ENCODE assay signal across 10 cellular contexts in genomic region chr5:58410441-58410840, GRCh38. TPM values are rescaled to one million over a fixed set of nuclear protein-coding genes. Genes with fewer than 3 reads are reported as not detected.
DNase-seq lines count a peak whose midpoint lies in the region; ATAC-seq and TF ChIP-seq lines count a peak whose summit lies in the region.
"Had no signal": no experiment of that assay in that cellular context is flagged by ENCODE, and none has a peak within 500 bp of the region (broad histone marks: within the 10 kb centered on the region; RNA-seq: fewer than 3 reads in every experiment).

No MANE protein-coding gene starts in this region.

- POLR2A ChIA-PET in PC-3 (lab: Charles Lee; ENCODE audit: unreplicated experiment): no interaction called here

- WGBS in esophagus squamous epithelium, 2 donors: 48 to 50% methylated on average over 2 of the region's 2 CpGs

- H3K79me2 ChIP-seq in GM23338 (replicated peaks; ENCODE audit: insufficient read depth): no peaks in the 10 kb centered on the region
- H3K79me2 ChIP-seq in PC-3 (ENCODE audit: low read length): no peaks in the 10 kb centered on the region

- no peak overlapping the region for H3K4me2 ChIP-seq in GM23338
- no peak overlapping the region for H3K4me2 ChIP-seq in PC-3 (ENCODE audit: low read length)

- no peak overlapping the region for H3K27ac ChIP-seq in GM23338 (ENCODE audit: low read depth)
- no peak overlapping the region for H3K27ac ChIP-seq in PC-3 (ENCODE audit: low read length)
- peak overlapping the region in 3 of 4 donors; percentile 62 to 82 (median 77) for H3K27ac ChIP-seq in esophagus squamous epithelium

- no peak overlapping the region for H3K9ac ChIP-seq in PC-3 (ENCODE audit: low read length)

- H3K27ac Mint-ChIP-seq in GM23338: no peak overlapping the region

- TF ChIP-seq POLR2A in esophagus squamous epithelium (IDR thresholded peaks at IDR 0.05): no peak

- no peak overlapping the region for H3K4me3 Mint-ChIP-seq in GM23338

- H3K9me3 ChIP-seq in PC-3 (ENCODE audit: low read length) (no peaks in the 10 kb centered on the region), esophagus squamous epithelium (no peaks in the 10 kb centered on the region)

- no peaks in the 10 kb centered on the region for H3K9me3 Mint-ChIP-seq in GM23338

- H3K4me1 ChIP-seq in GM23338 (ENCODE audit: insufficient read depth) (peaks cover 21% of the 10 kb centered on the region), PC-3 (ENCODE audit: insufficient read depth, low read length) (peaks cover 56% of the 10 kb centered on the region), esophagus squamous epithelium (peaks cover 0 to 73% (median 11%) of the 10 kb centered on the region in 3 donors)

- H3K27me3 ChIP-seq in GM23338 (ENCODE audit: insufficient read depth) (no peaks in the 10 kb centered on the region), PC-3 (ENCODE audit: low read length) (no peaks in the 10 kb centered on the region), esophagus squamous epithelium (no peaks in the 10 kb centered on the region)

- no TSS peak for BruUV-seq in PC-3 (replicated peaks; lab: Mats Ljungman, UMichigan)

- intact Hi-C loops in PC-3 (cut with micrococcal nuclease): no loop called here
- intact Hi-C loops in esophagus squamous epithelium (cut with DNase I): no loop called here

- H3K36me3 ChIP-seq in GM23338 (ENCODE audit: insufficient read depth) (no peaks in the 10 kb centered on the region), PC-3 (ENCODE audit: low read depth, low read length) (no peaks in the 10 kb centered on the region), esophagus squamous epithelium (no peaks in the 10 kb centered on the region)

- DNase-seq in GM23338 (ENCODE audit: low spot score) (peak; percentile 14), PC-3 (peak; percentile 49), esophagus squamous epithelium (lab: John Stamatoyannopoulos, UW) (no peak), renal cortical epithelial cell (ENCODE audit: low read depth) (peak; percentile 79), RPMI8226 (no peak), OCI-M2 (lab: John Stamatoyannopoulos, UW; ENCODE audit: unreplicated experiment) (no peak)
- DNase-seq in activated CD4-positive, alpha-beta T cell treated with anti-CD3 and anti-CD28 coated beads for 1 hour: no peak
- DNase-seq: glutamatergic neuron, right cardiac atrium, SW 1271 had no signal

- H3K36me3 Mint-ChIP-seq in GM23338 (ENCODE audit: low read depth): 0 out of 3 replicates have a peak, but pooled peaks cover 3% of the 10 kb centered on the region

- CTCF ChIA-PET in PC-3 (lab: Charles Lee): no interaction called here

- no peak overlapping the region for H2AFZ ChIP-seq in GM23338
- H2AFZ ChIP-seq in PC-3 (ENCODE audit: low read length): no peak overlapping the region

- ATAC-seq in GM23338 (no peak), PC-3 (peak; percentile 48)

- H4K20me1 ChIP-seq in GM23338 (replicated peaks; ENCODE audit: insufficient read depth) (no peaks in the 10 kb centered on the region), PC-3 (ENCODE audit: low read length) (no peaks in the 10 kb centered on the region)

- peaks cover 6% of the 10 kb centered on the region for H3K27me3 Mint-ChIP-seq in GM23338 (ENCODE audit: insufficient read depth, low read depth, poor library complexity)

- H3F3A ChIP-seq in GM23338 (replicated peaks; ENCODE audit: low read depth) (no peaks in the 10 kb centered on the region), PC-3 (ENCODE audit: low read length, unreplicated experiment) (no peaks in the 10 kb centered on the region)

- H3K4me3 ChIP-seq in GM23338 (no peak overlapping the region), PC-3 (ENCODE audit: low read length) (no peak overlapping the region), esophagus squamous epithelium (no peak overlapping the region)

- H3K9me2 ChIP-seq in GM23338 (ENCODE audit: insufficient read depth): peaks cover 8% of the 10 kb centered on the region
- H3K9me2 ChIP-seq in PC-3 (replicated peaks; ENCODE audit: low read length): no peaks in the 10 kb centered on the region

- TF ChIP-seq CTCF in GM23338 (conservative IDR thresholded peaks at IDR 0.05; ENCODE audit: low read depth in 2 of 2): no peak
- TF ChIP-seq CTCF in PC-3 (conservative IDR thresholded peaks at IDR 0.05; ENCODE audit: low read depth, low read length): no peak
- TF ChIP-seq CTCF in esophagus squamous epithelium (IDR thresholded peaks at IDR 0.05): no peak

- peaks cover 40% of the 10 kb centered on the region for H3K4me1 Mint-ChIP-seq in GM23338

TF ChIP-seq in GM23338, 12 proteins besides CTCF, POLR2A, EP300 and RAD21 (continues in another document):
- TF ChIP-seq CREB1 (CRISPR knock-in tag; IDR thresholded peaks at IDR 0.05; ENCODE audit: low read depth): no peak
- TF ChIP-seq EZH2phosphoT487 (IDR thresholded peaks at IDR 0.05; ENCODE audit: unreplicated experiment): no peak
- TF ChIP-seq, protein P1, sequence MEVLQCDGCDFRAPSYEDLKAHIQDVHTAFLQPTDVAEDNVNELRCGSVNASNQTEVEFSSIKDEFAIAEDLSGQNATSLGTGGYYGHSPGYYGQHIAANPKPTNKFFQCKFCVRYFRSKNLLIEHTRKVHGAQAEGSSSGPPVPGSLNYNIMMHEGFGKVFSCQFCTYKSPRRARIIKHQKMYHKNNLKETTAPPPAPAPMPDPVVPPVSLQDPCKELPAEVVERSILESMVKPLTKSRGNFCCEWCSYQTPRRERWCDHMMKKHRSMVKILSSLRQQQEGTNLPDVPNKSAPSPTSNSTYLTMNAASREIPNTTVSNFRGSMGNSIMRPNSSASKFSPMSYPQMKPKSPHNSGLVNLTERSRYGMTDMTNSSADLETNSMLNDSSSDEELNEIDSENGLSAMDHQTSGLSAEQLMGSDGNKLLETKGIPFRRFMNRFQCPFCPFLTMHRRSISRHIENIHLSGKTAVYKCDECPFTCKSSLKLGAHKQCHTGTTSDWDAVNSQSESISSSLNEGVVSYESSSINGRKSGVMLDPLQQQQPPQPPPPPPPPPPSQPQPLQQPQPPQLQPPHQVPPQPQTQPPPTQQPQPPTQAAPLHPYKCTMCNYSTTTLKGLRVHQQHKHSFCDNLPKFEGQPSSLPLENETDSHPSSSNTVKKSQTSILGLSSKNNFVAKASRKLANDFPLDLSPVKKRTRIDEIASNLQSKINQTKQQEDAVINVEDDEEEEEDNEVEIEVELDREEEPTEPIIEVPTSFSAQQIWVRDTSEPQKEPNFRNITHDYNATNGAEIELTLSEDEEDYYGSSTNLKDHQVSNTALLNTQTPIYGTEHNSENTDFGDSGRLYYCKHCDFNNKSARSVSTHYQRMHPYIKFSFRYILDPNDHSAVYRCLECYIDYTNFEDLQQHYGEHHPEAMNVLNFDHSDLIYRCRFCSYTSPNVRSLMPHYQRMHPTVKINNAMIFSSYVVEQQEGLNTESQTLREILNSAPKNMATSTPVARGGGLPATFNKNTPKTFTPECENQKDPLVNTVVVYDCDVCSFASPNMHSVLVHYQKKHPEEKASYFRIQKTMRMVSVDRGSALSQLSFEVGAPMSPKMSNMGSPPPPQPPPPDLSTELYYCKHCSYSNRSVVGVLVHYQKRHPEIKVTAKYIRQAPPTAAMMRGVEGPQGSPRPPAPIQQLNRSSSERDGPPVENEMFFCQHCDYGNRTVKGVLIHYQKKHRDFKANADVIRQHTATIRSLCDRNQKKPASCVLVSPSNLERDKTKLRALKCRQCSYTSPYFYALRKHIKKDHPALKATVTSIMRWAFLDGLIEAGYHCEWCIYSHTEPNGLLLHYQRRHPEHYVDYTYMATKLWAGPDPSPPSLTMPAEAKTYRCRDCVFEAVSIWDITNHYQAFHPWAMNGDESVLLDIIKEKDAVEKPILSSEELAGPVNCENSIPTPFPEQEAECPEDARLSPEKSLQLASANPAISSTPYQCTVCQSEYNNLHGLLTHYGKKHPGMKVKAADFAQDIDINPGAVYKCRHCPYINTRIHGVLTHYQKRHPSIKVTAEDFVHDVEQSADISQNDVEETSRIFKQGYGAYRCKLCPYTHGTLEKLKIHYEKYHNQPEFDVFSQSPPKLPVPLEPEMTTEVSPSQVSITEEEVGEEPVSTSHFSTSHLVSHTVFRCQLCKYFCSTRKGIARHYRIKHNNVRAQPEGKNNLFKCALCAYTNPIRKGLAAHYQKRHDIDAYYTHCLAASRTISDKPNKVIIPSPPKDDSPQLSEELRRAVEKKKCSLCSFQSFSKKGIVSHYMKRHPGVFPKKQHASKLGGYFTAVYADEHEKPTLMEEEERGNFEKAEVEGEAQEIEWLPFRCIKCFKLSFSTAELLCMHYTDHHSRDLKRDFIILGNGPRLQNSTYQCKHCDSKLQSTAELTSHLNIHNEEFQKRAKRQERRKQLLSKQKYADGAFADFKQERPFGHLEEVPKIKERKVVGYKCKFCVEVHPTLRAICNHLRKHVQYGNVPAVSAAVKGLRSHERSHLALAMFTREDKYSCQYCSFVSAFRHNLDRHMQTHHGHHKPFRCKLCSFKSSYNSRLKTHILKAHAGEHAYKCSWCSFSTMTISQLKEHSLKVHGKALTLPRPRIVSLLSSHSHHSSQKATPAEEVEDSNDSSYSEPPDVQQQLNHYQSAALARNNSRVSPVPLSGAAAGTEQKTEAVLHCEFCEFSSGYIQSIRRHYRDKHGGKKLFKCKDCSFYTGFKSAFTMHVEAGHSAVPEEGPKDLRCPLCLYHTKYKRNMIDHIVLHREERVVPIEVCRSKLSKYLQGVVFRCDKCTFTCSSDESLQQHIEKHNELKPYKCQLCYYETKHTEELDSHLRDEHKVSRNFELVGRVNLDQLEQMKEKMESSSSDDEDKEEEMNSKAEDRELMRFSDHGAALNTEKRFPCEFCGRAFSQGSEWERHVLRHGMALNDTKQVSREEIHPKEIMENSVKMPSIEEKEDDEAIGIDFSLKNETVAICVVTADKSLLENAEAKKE (CRISPR knock-in tag; IDR thresholded peaks at IDR 0.05): no peak
- no peak for TF ChIP-seq STAT1 (IDR thresholded peaks at IDR 0.05; ENCODE audit: unreplicated experiment)

RNA-seq across cellular contexts. Expression of gene PLK2, which starts 49.4 kb away (rescaled TPM):
- total RNA-seq in GM23338 (2014; rRNA removed; shearing (Covaris generic)): 29.4 and 30.0 TPM in 2 replicates
- polyA plus RNA-seq in GM23338 (2016; fragmentation: Nextera tagmentation; extraction: Ambion mirVana): 12.0 and 13.5 TPM in 2 replicates
- total RNA-seq in PC-3 (2014; rRNA removed) (372 and 564 TPM in 2 replicates), esophagus squamous epithelium (100 to 1,000 TPM; 117 to 227 (median 151) TPM), renal cortical epithelial cell (830 and 1,372 TPM in 2 replicates)

Comparison
In these comparisons a context has a peak if more than half of its experiments do, and no peak if none do; other contexts are left out.
1. DNase-seq: peak in GM23338 (single experiment), PC-3 (single experiment) and renal cortical epithelial cell (single experiment); none in esophagus squamous epithelium (single experiment), RPMI8226 (single experiment), activated CD4-positive, alpha-beta T cell treated with anti-CD3 and anti-CD28 coated beads for 1 hour (single experiment) and OCI-M2 (single experiment).
2. H3K27ac ChIP-seq: peak in esophagus squamous epithelium (3 of 4); none in GM23338 (single experiment) and PC-3 (single experiment).